ENCODE assay signal across 17 cellular contexts in genomic region chr3:101972430-101973162, GRCh38.
A peak's percentile ranks its signal among the peaks of the same experiment; 100 is the strongest.
DNase-seq lines count a peak whose midpoint lies in the region; ATAC-seq and TF ChIP-seq lines count a peak whose summit lies in the region.
"Had no signal": no experiment of that assay in that cellular context is flagged by ENCODE, and none has a peak within 500 bp of the region (broad histone marks: within the 10 kb centered on the region; RNA-seq: fewer than 3 reads in every experiment).

No MANE protein-coding gene starts in this region.

- H2AFZ ChIP-seq in OCI-LY7 (ENCODE audit: low read length): peak overlapping the region; percentile 43

- POLR2A ChIA-PET in OCI-LY7 (lab: Charles Lee): interaction anchor here (0.9 to 1.5 kb wide), 4 partner anchors 11 to 49 kb away, joined by 3 to 5 read pairs (median 3); no protein-coding TSS in a partner anchor

- 0 out of 2 replicates have a peak, but pooled peaks cover 3% of the 10 kb centered on the region for H3K9me3 ChIP-seq in OCI-LY7 (ENCODE audit: low read length)

- H3K27me3 Mint-ChIP-seq in stimulated activated naive CD8-positive, alpha-beta T cell treated with anti-CD3 and anti-CD28 coated beads, Interleukin-15, amount 100 ng/mL, for 72 hours: no peaks in the 10 kb centered on the region

- H3K4me3 Mint-ChIP-seq in stimulated activated naive CD8-positive, alpha-beta T cell treated with anti-CD3 and anti-CD28 coated beads, Interleukin-15, amount 100 ng/mL, for 72 hours: no peak overlapping the region

- no peaks in the 10 kb centered on the region for H3K79me2 ChIP-seq in OCI-LY7 (ENCODE audit: insufficient read depth, low read depth, low read length)

- CTCF ChIA-PET in OCI-LY7 (lab: Charles Lee; ENCODE audit: unreplicated experiment): no interaction called here

- H3K9me2 ChIP-seq in OCI-LY7 (ENCODE audit: insufficient read depth, low read length): no peaks in the 10 kb centered on the region

- no peaks in the 10 kb centered on the region for H3K27me3 ChIP-seq in foreskin keratinocyte

- H3K36me3 ChIP-seq in OCI-LY7 (ENCODE audit: insufficient read depth, low read length): no peaks in the 10 kb centered on the region

- BruUV-seq in OCI-LY7 (replicated peaks; lab: Mats Ljungman, UMichigan): no TSS peak

- TF ChIP-seq CTCF in OCI-LY7 (conservative IDR thresholded peaks at IDR 0.05; ENCODE audit: low read length) (no peak), foreskin keratinocyte (conservative IDR thresholded peaks at IDR 0.05) (no peak)

- no peak for DNase-seq in stimulated activated naive CD8-positive, alpha-beta T cell treated with anti-CD3 and anti-CD28 coated beads, Interleukin-15, amount 100 ng/mL, for 72 hours
- DNase-seq in stimulated activated naive CD8-positive, alpha-beta T cell treated with anti-CD3 and anti-CD28 coated beads, Interleukin-15, Interleukin-2, amounts not matched to agents 100 U/mL and 50 U/mL, for 24 hours: no peak
- DNase-seq in OCI-LY7 (ENCODE audit: low spot score): no peak
- DNase-seq in foreskin keratinocyte: peak; percentile 65 to 72
- DNase-seq in NCI-H1694 (lab: John Stamatoyannopoulos, UW): no peak
- DNase-seq in NCI-H1092 (lab: John Stamatoyannopoulos, UW): no peak
- no peak for DNase-seq in NCI-H1694 treated with DMSO at 0.1 percent for 48 hours (lab: John Stamatoyannopoulos, UW)
- DNase-seq: COR-L47, MM.1S, NCI-H1417 treated with DMSO at 0.1 percent for 48 hours, NCI-H2029 treated with DMSO at 0.1 percent for 48 hours, NCI-H2171 treated with DMSO at 0.1 percent for 48 hours, OCI-M1, SIG-M5 had no signal

- intact Hi-C loops in OCI-LY7 (cut with micrococcal nuclease; ENCODE audit: unreplicated experiment): no loop called here

- ATAC-seq in stimulated activated naive CD8-positive, alpha-beta T cell treated with anti-CD3 and anti-CD28 coated beads, Interleukin-15, amount 100 ng/mL, for 72 hours: peak; percentile 57
- ATAC-seq in stimulated activated naive CD8-positive, alpha-beta T cell treated with anti-CD3 and anti-CD28 coated beads, Interleukin-15, Interleukin-2, amounts not matched to agents 100 U/mL and 50 U/mL, for 24 hours: no peak
- ATAC-seq in foreskin keratinocyte (peak; percentile 80), GM19455 (IDR thresholded peaks at IDR 0.05; ENCODE audit: unreplicated experiment) (no peak)

- H3K9me3 Mint-ChIP-seq in stimulated activated naive CD8-positive, alpha-beta T cell treated with anti-CD3 and anti-CD28 coated beads, Interleukin-15, amount 100 ng/mL, for 72 hours: peaks cover 12 to 23% of the 10 kb centered on the region in 2 donors

- H3K4me2 ChIP-seq in OCI-LY7 (ENCODE audit: low read length): no peak overlapping the region
- H3K4me2 ChIP-seq: KMS-11 had no signal

- no peak overlapping the region for H3K4me3 ChIP-seq in OCI-LY7 (ENCODE audit: low read depth, low read length, poor library complexity, severe bottlenecking)

- H3K27ac ChIP-seq in OCI-LY7 (ENCODE audit: low read depth, low read length, poor library complexity, severe bottlenecking) (no peak overlapping the region), foreskin keratinocyte (peak overlapping the region; percentile 18)
- H3K27ac ChIP-seq: C4-2B, KMS-11 had no signal

- H3K4me1 Mint-ChIP-seq in stimulated activated naive CD8-positive, alpha-beta T cell treated with anti-CD3 and anti-CD28 coated beads, Interleukin-15, amount 100 ng/mL, for 72 hours: peaks cover 20% of the 10 kb centered on the region

- H3K4me1 ChIP-seq in OCI-LY7 (ENCODE audit: insufficient read depth, low read length, poor library complexity, severe bottlenecking): peaks cover 3% of the 10 kb centered on the region
- H3K4me1 ChIP-seq in foreskin keratinocyte: peaks cover 12% of the 10 kb centered on the region

- H4K20me1 ChIP-seq in OCI-LY7 (ENCODE audit: insufficient read depth, low read length): no peaks in the 10 kb centered on the region

- H3K27ac Mint-ChIP-seq in stimulated activated naive CD8-positive, alpha-beta T cell treated with anti-CD3 and anti-CD28 coated beads, Interleukin-15, amount 100 ng/mL, for 72 hours: peak overlapping the region in 1 of 2 donors; percentile 16

Comparison
In these comparisons a context has a peak if more than half of its experiments do, and no peak if none do; other contexts are left out.
1. ATAC-seq: peak in stimulated activated naive CD8-positive, alpha-beta T cell treated with anti-CD3 and anti-CD28 coated beads, Interleukin-15, amount 100 ng/mL, for 72 hours (single experiment) and foreskin keratinocyte (single experiment); none in stimulated activated naive CD8-positive, alpha-beta T cell treated with anti-CD3 and anti-CD28 coated beads, Interleukin-15, Interleukin-2, amounts not matched to agents 100 U/mL and 50 U/mL, for 24 hours (single experiment) and GM19455 (single experiment).
2. DNase-seq: peak in foreskin keratinocyte (2 of 2); none in stimulated activated naive CD8-positive, alpha-beta T cell treated with anti-CD3 and anti-CD28 coated beads, Interleukin-15, amount 100 ng/mL, for 72 hours (0 of 2), stimulated activated naive CD8-positive, alpha-beta T cell treated with anti-CD3 and anti-CD28 coated beads, Interleukin-15, Interleukin-2, amounts not matched to agents 100 U/mL and 50 U/mL, for 24 hours (single experiment), OCI-LY7 (single experiment), NCI-H1694 (single experiment), NCI-H1092 (single experiment) and NCI-H1694 treated with DMSO at 0.1 percent for 48 hours (single experiment).